Comparison of ENCODE assay signal across 8 cellular contexts in genomic region chr10:4652111-4653010, GRCh38.
A peak's percentile ranks its signal among the peaks of the same experiment; 100 is the strongest.
DNase-seq lines count a peak whose midpoint lies in the region; ATAC-seq and TF ChIP-seq lines count a peak whose summit lies in the region.

No MANE protein-coding gene starts in this region.

- no peaks in the 10 kb centered on the region for H3K9me3 ChIP-seq in neural cell (ENCODE audit: low read length)
- H3K9me3 ChIP-seq in upper lobe of left lung: no peaks in the 10 kb centered on the region

- H3K27me3 ChIP-seq in neural cell (ENCODE audit: insufficient read depth, low read depth, low read length) (no peaks in the 10 kb centered on the region), upper lobe of left lung (no peaks in the 10 kb centered on the region)

- no peak overlapping the region for H3K9ac ChIP-seq in neural cell (ENCODE audit: low read length)

- no peaks in the 10 kb centered on the region for H3K36me3 Mint-ChIP-seq in activated CD4-positive, alpha-beta memory T cell treated with anti-CD3 and anti-CD28 coated beads for 36 hours

- H3K4me1 Mint-ChIP-seq in activated CD4-positive, alpha-beta memory T cell treated with anti-CD3 and anti-CD28 coated beads for 36 hours (ENCODE audit: low read depth): peaks cover 32% of the 10 kb centered on the region

- H3K4me3 ChIP-seq in neural cell (ENCODE audit: low read length) (no peak overlapping the region), upper lobe of left lung (no peak overlapping the region)

- no peak overlapping the region for H2AFZ ChIP-seq in neural cell (ENCODE audit: low read depth, low read length)

- no peaks in the 10 kb centered on the region for H3K9me2 ChIP-seq in neural cell (ENCODE audit: insufficient read depth, low read length)

- intact Hi-C loops in activated CD4-positive, alpha-beta memory T cell treated with anti-CD3 and anti-CD28 coated beads for 36 hours (cut with micrococcal nuclease): loop anchor here (1.0 to 10.0 kb wide), 14 partner anchors 34 to 1458 kb away; no protein-coding TSS in a partner anchor

- DNase-seq in activated CD4-positive, alpha-beta memory T cell treated with anti-CD3 and anti-CD28 coated beads for 36 hours: peak; percentile 61
- DNase-seq in GOT3 (lab: John Stamatoyannopoulos, UW) (no peak), SIG-M5 (lab: John Stamatoyannopoulos, UW) (no peak), upper lobe of left lung (no peak)

- POLR2A ChIA-PET in activated CD4-positive, alpha-beta memory T cell treated with anti-CD3 and anti-CD28 coated beads for 36 hours (lab: Charles Lee): interaction anchor here (0.8 to 1.1 kb wide), 5 partner anchors 34 to 911 kb away, joined by 3 to 8 read pairs (median 3); partner anchors contain the start of gene KLF6

- TF ChIP-seq POLR2A in upper lobe of left lung (IDR thresholded peaks at IDR 0.05): no peak

- no peaks in the 10 kb centered on the region for H3K36me3 ChIP-seq in neural cell (ENCODE audit: insufficient read depth, low read length)
- no peaks in the 10 kb centered on the region for H3K36me3 ChIP-seq in upper lobe of left lung

- WGBS in upper lobe of left lung, 2 donors: 69% methylated on average over 8 of the region's 8 CpGs

- peak overlapping the region; percentile 62 for H3K4me3 Mint-ChIP-seq in activated CD4-positive, alpha-beta memory T cell treated with anti-CD3 and anti-CD28 coated beads for 36 hours

- H3F3A ChIP-seq in neural cell (ENCODE audit: insufficient read depth, low read length, poor library complexity, severe bottlenecking): peaks cover 6% of the 10 kb centered on the region

- no peak overlapping the region for H3K4me2 ChIP-seq in neural cell (ENCODE audit: low read length)

- H3K27me3 Mint-ChIP-seq in activated CD4-positive, alpha-beta memory T cell treated with anti-CD3 and anti-CD28 coated beads for 36 hours: no peaks in the 10 kb centered on the region

- no peaks in the 10 kb centered on the region for H4K20me1 ChIP-seq in neural cell (ENCODE audit: insufficient read depth)

- no peak for TF ChIP-seq EP300 in neural cell (conservative IDR thresholded peaks at IDR 0.05; ENCODE audit: poor library complexity, severe bottlenecking)
- no peak for TF ChIP-seq EP300 in upper lobe of left lung (IDR thresholded peaks at IDR 0.05)

- no peak for TF ChIP-seq CTCF in neural cell (IDR thresholded peaks at IDR 0.05; ENCODE audit: poor library complexity, severe bottlenecking)
- no peak for TF ChIP-seq CTCF in upper lobe of left lung (IDR thresholded peaks at IDR 0.05)

- no peak for TF ChIP-seq RAD21 in neural cell (conservative IDR thresholded peaks at IDR 0.05)

- peaks cover 0 to 12% (median 7%) of the 10 kb centered on the region in 4 donors for H3K4me1 ChIP-seq in upper lobe of left lung

- ATAC-seq in GM18867 (IDR thresholded peaks at IDR 0.05; ENCODE audit: unreplicated experiment) (peak; percentile 88), HG02588 (IDR thresholded peaks at IDR 0.05; ENCODE audit: unreplicated experiment) (peak; percentile 67), HG03025 (IDR thresholded peaks at IDR 0.05; ENCODE audit: low FRiP score, unreplicated experiment) (no peak), upper lobe of left lung (ENCODE audit: low FRiP score in 2 of 2) (no peak)

- no peaks in the 10 kb centered on the region for H3K9me3 Mint-ChIP-seq in activated CD4-positive, alpha-beta memory T cell treated with anti-CD3 and anti-CD28 coated beads for 36 hours

- CTCF ChIA-PET in activated CD4-positive, alpha-beta memory T cell treated with anti-CD3 and anti-CD28 coated beads for 36 hours (lab: Charles Lee): interaction anchor here (0.9 to 2.1 kb wide), 5 partner anchors 114 to 1459 kb away, joined by 3 to 7 read pairs (median 4); no protein-coding TSS in a partner anchor

- H3K27ac Mint-ChIP-seq in activated CD4-positive, alpha-beta memory T cell treated with anti-CD3 and anti-CD28 coated beads for 36 hours: peak overlapping the region; percentile 96

- H3K79me2 ChIP-seq in neural cell (replicated peaks; ENCODE audit: insufficient read depth, low read length): no peaks in the 10 kb centered on the region

- peak overlapping the region; percentile 69 for H3K27ac ChIP-seq in neural cell (ENCODE audit: low read length)
- no peak overlapping the region for H3K27ac ChIP-seq in upper lobe of left lung

TF ChIP-seq in neural cell, 6 proteins besides CTCF, POLR2A, EP300 and RAD21:
- TF ChIP-seq POLR2AphosphoS5 (IDR thresholded peaks at IDR 0.05): no peak
- TF ChIP-seq EZH2 (IDR thresholded peaks at IDR 0.05; ENCODE audit: borderline replicate concordance, insufficient read depth, low read length, poor library complexity, severe bottlenecking): no peak

Comparison
In these comparisons a context has a peak if more than half of its experiments do, and no peak if none do; other contexts are left out.
1. ATAC-seq: peak in GM18867 (single experiment) and HG02588 (single experiment); none in HG03025 (single experiment) and upper lobe of left lung (0 of 2).